8 cellular contexts compared by ENCODE assay signal in the genomic region with DNA sequence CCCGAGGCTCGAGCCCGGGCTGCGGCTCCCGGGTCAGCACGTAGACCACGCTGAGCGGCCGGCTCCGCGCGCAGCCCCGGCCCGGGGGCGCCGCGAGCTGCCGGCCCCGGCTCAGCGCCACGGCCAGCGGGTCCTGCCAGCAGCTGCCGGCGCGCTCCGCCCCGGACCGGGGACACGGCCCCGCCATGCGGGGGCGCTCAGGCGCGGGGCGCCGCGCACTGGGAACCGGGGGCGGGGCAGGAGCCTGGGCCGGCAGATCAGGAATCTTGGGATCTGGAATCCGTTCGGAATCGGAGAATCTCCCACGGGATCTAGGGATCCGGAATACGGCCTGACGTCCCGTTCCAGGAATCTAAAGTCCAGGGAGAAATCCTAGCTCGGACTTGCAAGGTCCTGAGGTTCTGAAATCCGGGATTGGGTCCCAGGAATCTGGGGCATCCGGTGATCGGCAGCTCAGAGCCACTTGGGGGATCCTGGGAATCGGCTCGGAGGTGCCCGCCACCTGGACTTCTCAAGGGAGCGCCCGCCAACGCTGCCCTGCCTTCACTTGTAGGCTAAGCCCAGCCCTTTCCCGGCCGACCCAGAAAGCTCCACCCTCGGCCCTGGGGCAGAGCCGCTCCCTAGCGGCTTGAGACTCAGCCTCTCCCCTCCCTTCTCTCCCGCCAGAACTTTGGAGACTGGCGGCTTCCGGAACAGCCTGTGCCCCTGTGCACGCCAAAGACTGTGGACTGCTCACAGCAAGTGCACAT. TPM values are rescaled to one million over a fixed set of nuclear protein-coding genes. Genes with fewer than 3 reads are reported as not detected.
DNase-seq lines count a peak whose midpoint lies in the region; ATAC-seq and TF ChIP-seq lines count a peak whose summit lies in the region.

Gene MAP3K6 (minus strand): TSS at position 551 of the 749 bp plus-strand sequence. CDS start 364 bp downstream, at position 187.

- H3K4me3 Mint-ChIP-seq in activated CD4-positive, alpha-beta T cell treated with anti-CD3 and anti-CD28 coated beads, Interleukin-2, amount 10 ng/mL, durations not matched to agents 7 days and 5 days, result peak within 1 kb of the TSS; percentile 77
- peak within 1 kb of the TSS; percentile 70 for H3K4me3 Mint-ChIP-seq in endodermal cell
- peak within 1 kb of the TSS; percentile 84 for H3K4me3 Mint-ChIP-seq in stimulated activated naive B cell treated with anti-CD40 and anti-IgM and Interleukin-4, amounts not matched to agents 10 μg/mL and 1 μg/mL and 100 μg/mL, for 72 hours

- H3K36me3 Mint-ChIP-seq in activated CD4-positive, alpha-beta T cell treated with anti-CD3 and anti-CD28 coated beads, Interleukin-2, amount 10 ng/mL, durations not matched to agents 7 days and 5 days (ENCODE audit: low read depth), result no peaks in the 10 kb centered on the region
- no peaks in the 10 kb centered on the region for H3K36me3 Mint-ChIP-seq in endodermal cell (ENCODE audit: low read depth)
- H3K36me3 Mint-ChIP-seq in stimulated activated naive B cell treated with anti-CD40 and anti-IgM and Interleukin-4, amounts not matched to agents 10 μg/mL and 1 μg/mL and 100 μg/mL, for 72 hours, result no peaks in the 10 kb centered on the region

- peak within 1 kb of the TSS; percentile 72 for H3K27ac ChIP-seq in endodermal cell (ENCODE audit: low read depth, low read length)
- peak within 1 kb of the TSS; percentile 92 to 98 for H3K27ac ChIP-seq in lung (ENCODE audit: low read depth in 1 of 2, low read length in 1 of 2)

- TF ChIP-seq CTCF in endodermal cell (conservative IDR thresholded peaks at IDR 0.05) (peak; percentile 57), lung (IDR thresholded peaks at IDR 0.05; ENCODE audit: control extremely low read depth, extremely low read depth) (peak; percentile 1)

- H3K9me3 Mint-ChIP-seq in activated CD4-positive, alpha-beta T cell treated with anti-CD3 and anti-CD28 coated beads, Interleukin-2, amount 10 ng/mL, durations not matched to agents 7 days and 5 days, result no peaks in the 10 kb centered on the region
- no peaks in the 10 kb centered on the region for H3K9me3 Mint-ChIP-seq in endodermal cell
- H3K9me3 Mint-ChIP-seq in stimulated activated naive B cell treated with anti-CD40 and anti-IgM and Interleukin-4, amounts not matched to agents 10 μg/mL and 1 μg/mL and 100 μg/mL, for 72 hours, result no peaks in the 10 kb centered on the region

- H3K27me3 Mint-ChIP-seq in activated CD4-positive, alpha-beta T cell treated with anti-CD3 and anti-CD28 coated beads, Interleukin-2, amount 10 ng/mL, durations not matched to agents 7 days and 5 days, result no peaks in the 10 kb centered on the region
- H3K27me3 Mint-ChIP-seq in endodermal cell (ENCODE audit: insufficient read depth), result peaks cover 20% of the 10 kb centered on the region
- H3K27me3 Mint-ChIP-seq in stimulated activated naive B cell treated with anti-CD40 and anti-IgM and Interleukin-4, amounts not matched to agents 10 μg/mL and 1 μg/mL and 100 μg/mL, for 72 hours, result no peaks in the 10 kb centered on the region

- H3K27me3 ChIP-seq in endodermal cell (ENCODE audit: control insufficient read depth, insufficient read depth, low read length, poor library complexity, severe bottlenecking) (peaks cover 4% of the 10 kb centered on the region), lung (ENCODE audit: control insufficient read depth, insufficient read depth) (no peaks in the 10 kb centered on the region)

- H3K36me3 ChIP-seq in endodermal cell (ENCODE audit: control insufficient read depth, insufficient read depth, low read length) (no peaks in the 10 kb centered on the region), lung (ENCODE audit: control insufficient read depth in 2 of 2, insufficient read depth in 2 of 2, low read length in 2 of 2) (peaks cover 4 to 32% of the 10 kb centered on the region in 2 donors)

- H3K9me3 ChIP-seq in endodermal cell (ENCODE audit: control insufficient read depth, low read length), result no peaks in the 10 kb centered on the region
- no peaks in the 10 kb centered on the region for H3K9me3 ChIP-seq in lung (ENCODE audit: control insufficient read depth in 2 of 2, insufficient read depth in 1 of 2, low read length in 1 of 2)

- WGBS in endodermal cell (ENCODE audit: insufficient coverage in 1 of 2, insufficient read length in 1 of 2), 2 experiments, result 0 to 1% methylated on average over 14 to 67 of the region's 67 CpGs
- WGBS in lung, 2 donors, result 0 to 1% methylated on average over 56 to 67 of the region's 67 CpGs

- H3K4me3 ChIP-seq in endodermal cell (ENCODE audit: low read length), result peak within 1 kb of the TSS; percentile 88
- peak within 1 kb of the TSS; percentile 63 for H3K4me3 ChIP-seq in lung

- DNase-seq in EH (ENCODE audit: low read depth) (peak; percentile 86), NCI-H2196 treated with DMSO at 0.1 percent for 48 hours (lab: John Stamatoyannopoulos, UW; ENCODE audit: unreplicated experiment) (peak; percentile 75), endodermal cell (peak; percentile 92), lung (ENCODE audit: low spot score) (peak; percentile 89)
- DNase-seq in activated CD4-positive, alpha-beta T cell treated with anti-CD3 and anti-CD28 coated beads, Interleukin-2, amount 10 ng/mL, durations not matched to agents 7 days and 5 days, result peak; percentile 36
- no peak for DNase-seq in stimulated activated naive B cell treated with anti-CD40 and anti-IgM and Interleukin-4, amounts not matched to agents 10 μg/mL and 1 μg/mL and 100 μg/mL, for 72 hours

- H3K4me1 ChIP-seq in endodermal cell (ENCODE audit: control insufficient read depth, insufficient read depth, low read length), result no peaks in the 10 kb centered on the region
- peaks cover 0 to 16% of the 10 kb centered on the region in 2 donors for H3K4me1 ChIP-seq in lung (ENCODE audit: control insufficient read depth in 2 of 2, insufficient read depth in 2 of 2, low read length in 2 of 2)

- peak within 1 kb of the TSS; percentile 57 for H3K9ac ChIP-seq in endodermal cell (ENCODE audit: extremely low read depth, low read length, poor library complexity, severe bottlenecking)

- CTCF ChIA-PET in activated CD4-positive, alpha-beta T cell treated with anti-CD3 and anti-CD28 coated beads, Interleukin-2, amount 10 ng/mL, durations not matched to agents 7 days and 5 days (lab: Charles Lee), result interaction anchor here (0.6 to 5.5 kb wide), 28 partner anchors 9 to 1713 kb away, joined by 3 to 53 read pairs (median 4); partner anchors contain the start of genes STX12, SYTL1 and WASF2

- H3K4me1 Mint-ChIP-seq in activated CD4-positive, alpha-beta T cell treated with anti-CD3 and anti-CD28 coated beads, Interleukin-2, amount 10 ng/mL, durations not matched to agents 7 days and 5 days, result peaks cover 44% of the 10 kb centered on the region
- peaks cover 12% of the 10 kb centered on the region for H3K4me1 Mint-ChIP-seq in endodermal cell
- peaks cover 42 to 62% of the 10 kb centered on the region in 2 donors for H3K4me1 Mint-ChIP-seq in stimulated activated naive B cell treated with anti-CD40 and anti-IgM and Interleukin-4, amounts not matched to agents 10 μg/mL and 1 μg/mL and 100 μg/mL, for 72 hours

- H3K27ac Mint-ChIP-seq in activated CD4-positive, alpha-beta T cell treated with anti-CD3 and anti-CD28 coated beads, Interleukin-2, amount 10 ng/mL, durations not matched to agents 7 days and 5 days, result peak within 1 kb of the TSS; percentile 82
- peak within 1 kb of the TSS; percentile 85 for H3K27ac Mint-ChIP-seq in endodermal cell
- H3K27ac Mint-ChIP-seq in stimulated activated naive B cell treated with anti-CD40 and anti-IgM and Interleukin-4, amounts not matched to agents 10 μg/mL and 1 μg/mL and 100 μg/mL, for 72 hours, result peak within 1 kb of the TSS; percentile 53

- ATAC-seq in HG02759 (IDR thresholded peaks at IDR 0.05; ENCODE audit: unreplicated experiment) (peak; percentile 46), lung (ENCODE audit: insufficient read depth, low FRiP score) (peak; percentile 80), GM18858 (IDR thresholded peaks at IDR 0.05; ENCODE audit: unreplicated experiment) (no peak)
- peak; percentile 22 to 32 for ATAC-seq in stimulated activated naive B cell treated with anti-CD40 and anti-IgM and Interleukin-4, amounts not matched to agents 10 μg/mL and 1 μg/mL and 100 μg/mL, for 72 hours (replicated peaks)

- POLR2A ChIA-PET in activated CD4-positive, alpha-beta T cell treated with anti-CD3 and anti-CD28 coated beads, Interleukin-2, amount 10 ng/mL, durations not matched to agents 7 days and 5 days (lab: Charles Lee), result no interaction called here

RNA-seq across cellular contexts. Expression of gene MAP3K6, which starts in this region (rescaled TPM):
- 1 to 10 TPM; 6.4 to 7.6 TPM for total RNA-seq in activated CD4-positive, alpha-beta T cell treated with anti-CD3 and anti-CD28 coated beads, Interleukin-2, amount 10 ng/mL, durations not matched to agents 7 days and 5 days
- total RNA-seq in endodermal cell (10 to 100 TPM in 1 of 2 donors, 1 to 10 TPM in 1; 6.6 to 11.5 TPM), lung (10 to 100 TPM; 17.0 to 96.6 TPM)
- polyA plus RNA-seq in endodermal cell (2013, experiment 1 of 2), result 14.9 TPM
- 14.3 TPM for polyA plus RNA-seq in endodermal cell (2013, experiment 2 of 2)
- 10 to 100 TPM; 53.1 to 72.5 TPM for polyA plus RNA-seq in lung
